In genomic region chr7:135207739-135208416, GRCh38 we compare ENCODE assay signal across 19 cellular contexts. TPM values are rescaled to one million over a fixed set of nuclear protein-coding genes. Genes with fewer than 3 reads are reported as not detected.
DNase-seq lines count a peak whose midpoint lies in the region; ATAC-seq and TF ChIP-seq lines count a peak whose summit lies in the region.
"Had no signal": no experiment of that assay in that cellular context is flagged by ENCODE, and none has a peak within 500 bp of the region (broad histone marks: within the 10 kb centered on the region; RNA-seq: fewer than 3 reads in every experiment).

No MANE protein-coding gene starts in this region.

- peak overlapping the region; percentile 2 for H3K4me3 Mint-ChIP-seq in activated naive CD8-positive, alpha-beta T cell
- H3K4me3 Mint-ChIP-seq in activated naive CD8-positive, alpha-beta T cell treated with anti-CD3 and anti-CD28 coated beads, Interleukin-2, amount 50 U/mL, for 24 hours = no peak overlapping the region
- H3K4me3 Mint-ChIP-seq in IgD-negative memory B cell (peak overlapping the region; percentile 1 to 89 (median 62)), type B pancreatic cell (peak overlapping the region; percentile 65), Calu3 (ENCODE audit: low read depth, unreplicated experiment) (no peak overlapping the region)
- H3K4me3 Mint-ChIP-seq: WTC11 had no signal

- CTCF ChIA-PET in Calu3 (lab: Charles Lee) = no interaction called here

- H3K4me1 Mint-ChIP-seq in activated naive CD8-positive, alpha-beta T cell (ENCODE audit: low read depth) = peaks cover 56% of the 10 kb centered on the region
- peaks cover 59% of the 10 kb centered on the region for H3K4me1 Mint-ChIP-seq in activated naive CD8-positive, alpha-beta T cell treated with anti-CD3 and anti-CD28 coated beads, Interleukin-2, amount 50 U/mL, for 24 hours
- peaks cover 24 to 37% (median 24%) of the 10 kb centered on the region in 3 donors for H3K4me1 Mint-ChIP-seq in IgD-negative memory B cell
- H3K4me1 Mint-ChIP-seq in type B pancreatic cell (ENCODE audit: unreplicated experiment) = peaks cover 25% of the 10 kb centered on the region
- peaks cover 15% of the 10 kb centered on the region for H3K4me1 Mint-ChIP-seq in Calu3 (ENCODE audit: low read depth, unreplicated experiment)

- no peak overlapping the region for H2AFZ ChIP-seq in hepatocyte

- no TSS peak for BruUV-seq in Calu3 (replicated peaks; lab: Mats Ljungman, UMichigan)

- no peaks in the 10 kb centered on the region for H3K9me3 ChIP-seq in hepatocyte (ENCODE audit: low read depth)
- H3K9me3 ChIP-seq: SJCRH30 had no signal

- peaks cover 8% of the 10 kb centered on the region for H3K79me2 ChIP-seq in hepatocyte

- H3K27me3 Mint-ChIP-seq in activated naive CD8-positive, alpha-beta T cell = no peaks in the 10 kb centered on the region
- no peaks in the 10 kb centered on the region for H3K27me3 Mint-ChIP-seq in activated naive CD8-positive, alpha-beta T cell treated with anti-CD3 and anti-CD28 coated beads, Interleukin-2, amount 50 U/mL, for 24 hours
- H3K27me3 Mint-ChIP-seq in IgD-negative memory B cell = no peaks in the 10 kb centered on the region
- H3K27me3 Mint-ChIP-seq in type B pancreatic cell = no peaks in the 10 kb centered on the region
- H3K27me3 Mint-ChIP-seq in Calu3 (ENCODE audit: unreplicated experiment) = no peaks in the 10 kb centered on the region

- no peak for DNase-seq in activated naive CD8-positive, alpha-beta T cell treated with anti-CD3 and anti-CD28 coated beads, Interleukin-2, amount 50 U/mL, for 24 hours
- DNase-seq in hepatocyte (ENCODE audit: low spot score) = no peak
- DNase-seq in type B pancreatic cell (ENCODE audit: extremely low spot score, unreplicated experiment) = no peak
- no peak for DNase-seq in DMS53 treated with DMSO at 0.1 percent for 48 hours (lab: John Stamatoyannopoulos, UW; ENCODE audit: unreplicated experiment)
- DNase-seq in Calu3 = no peak
- no peak for DNase-seq in T-helper 1 cell
- DNase-seq: cerebellar nuclear complex; DND-41; left cardiac atrium; MM.1S; NCI-H526 treated with DMSO at 0.1 percent for 48 hours; occipital lobe; SJCRH30; stimulated activated CD4-positive, alpha-beta T cell treated with anti-CD3 and anti-CD28 coated beads, Interleukin-2, amount 100 ng/mL, for 24 hours; stimulated activated naive CD4-positive, alpha-beta T cell treated with Interleukin-2 at 50 U/mL for 16 hours had no signal

- H3K9me3 Mint-ChIP-seq in activated naive CD8-positive, alpha-beta T cell (ENCODE audit: low read depth) = no peaks in the 10 kb centered on the region
- no peaks in the 10 kb centered on the region for H3K9me3 Mint-ChIP-seq in activated naive CD8-positive, alpha-beta T cell treated with anti-CD3 and anti-CD28 coated beads, Interleukin-2, amount 50 U/mL, for 24 hours
- H3K9me3 Mint-ChIP-seq in IgD-negative memory B cell = no peaks in the 10 kb centered on the region
- H3K9me3 Mint-ChIP-seq in type B pancreatic cell = no peaks in the 10 kb centered on the region
- H3K9me3 Mint-ChIP-seq in Calu3 (ENCODE audit: low read depth, unreplicated experiment) = no peaks in the 10 kb centered on the region
- H3K9me3 Mint-ChIP-seq: WTC11 had no signal

- H3K4me1 ChIP-seq in hepatocyte (ENCODE audit: insufficient read depth) = peaks cover 11% of the 10 kb centered on the region
- H3K4me1 ChIP-seq: SJCRH30 had no signal

- no peaks in the 10 kb centered on the region for H3K9me2 ChIP-seq in hepatocyte (replicated peaks; ENCODE audit: insufficient read depth)

- H3K27ac ChIP-seq in hepatocyte = peak overlapping the region; percentile 17
- H3K27ac ChIP-seq: SJCRH30 had no signal

- H3K36me3 Mint-ChIP-seq in activated naive CD8-positive, alpha-beta T cell = peaks cover 14% of the 10 kb centered on the region
- H3K36me3 Mint-ChIP-seq in activated naive CD8-positive, alpha-beta T cell treated with anti-CD3 and anti-CD28 coated beads, Interleukin-2, amount 50 U/mL, for 24 hours (ENCODE audit: low read depth) = peaks cover 22% of the 10 kb centered on the region
- H3K36me3 Mint-ChIP-seq in IgD-negative memory B cell = peaks cover 4% of the 10 kb centered on the region
- H3K36me3 Mint-ChIP-seq in type B pancreatic cell = peaks cover 7% of the 10 kb centered on the region
- H3K36me3 Mint-ChIP-seq in Calu3 (ENCODE audit: insufficient read depth, unreplicated experiment) = peaks cover 16% of the 10 kb centered on the region

- no peak overlapping the region for H3K27ac Mint-ChIP-seq in activated naive CD8-positive, alpha-beta T cell
- H3K27ac Mint-ChIP-seq in activated naive CD8-positive, alpha-beta T cell treated with anti-CD3 and anti-CD28 coated beads, Interleukin-2, amount 50 U/mL, for 24 hours = no peak overlapping the region
- H3K27ac Mint-ChIP-seq in IgD-negative memory B cell (peak overlapping the region in 1 of 3 donors; percentile 88), type B pancreatic cell (peak overlapping the region; percentile 54), Calu3 (ENCODE audit: unreplicated experiment) (no peak overlapping the region)
- H3K27ac Mint-ChIP-seq: WTC11 had no signal

- no peaks in the 10 kb centered on the region for H3K36me3 ChIP-seq in hepatocyte (replicated peaks; ENCODE audit: insufficient read depth, low read depth)

- no peak overlapping the region for H3K4me3 ChIP-seq in hepatocyte
- H3K4me3 ChIP-seq: SJCRH30 had no signal

- no peak for ATAC-seq in activated naive CD8-positive, alpha-beta T cell treated with anti-CD3 and anti-CD28 coated beads, Interleukin-2, amount 50 U/mL, for 24 hours
- ATAC-seq: left cardiac atrium, WTC11 had no signal

- H4K20me1 ChIP-seq in hepatocyte (ENCODE audit: insufficient read depth, poor library complexity, severe bottlenecking) = no peaks in the 10 kb centered on the region

- 74% methylated on average over 4 of the region's 4 CpGs for WGBS in hepatocyte (ENCODE audit: low lambda C conversion rate, missing lambda C conversion rate)

- no peak for TF ChIP-seq CTCF in hepatocyte (IDR thresholded peaks at IDR 0.05; ENCODE audit: poor library complexity)
- TF ChIP-seq CTCF in type B pancreatic cell (conservative IDR thresholded peaks at IDR 0.05) = no peak
- no peak for TF ChIP-seq CTCF in Calu3 (IDR thresholded peaks at IDR 0.05; ENCODE audit: unreplicated experiment)

- H3K4me2 ChIP-seq in hepatocyte = peak overlapping the region; percentile 27

- no peaks in the 10 kb centered on the region for H3K27me3 ChIP-seq in hepatocyte
- H3K27me3 ChIP-seq: SJCRH30 had no signal

- intact Hi-C loops in Calu3 (cut with micrococcal nuclease; ENCODE audit: unreplicated experiment) = no loop called here

RNA-seq across cellular contexts. Expression of gene WDR91, which starts 3.4 kb away (rescaled TPM):
- 5.9 TPM for polyA plus RNA-seq in IgD-negative memory B cell
- 7.3 and 8.0 TPM in 2 replicates for total RNA-seq in hepatocyte
- 8.2 and 8.5 TPM in 2 replicates for polyA plus RNA-seq in hepatocyte
- total RNA-seq in type B pancreatic cell (ENCODE audit: low replicate concordance) = 10.0 and 25.8 TPM in 2 replicates
- total RNA-seq in Calu3 (2022) = 21.2 and 24.3 TPM in 2 replicates

RNA-seq across cellular contexts. Expression of gene STRA8, which starts 25.8 kb away (rescaled TPM):
- polyA plus RNA-seq in IgD-negative memory B cell (not detected), hepatocyte (not detected in 2 replicates)
- total RNA-seq in hepatocyte (not detected in 2 replicates), type B pancreatic cell (ENCODE audit: low replicate concordance) (not detected in 2 replicates), Calu3 (2022) (not detected in 2 replicates)
- total RNA-seq: fibroblast of villous mesenchyme, left cardiac atrium, occipital lobe, SJCRH30, WTC11 had no signal

RNA-seq across cellular contexts. Expression of gene CYREN, which starts 37.4 kb away (rescaled TPM):
- polyA plus RNA-seq in IgD-negative memory B cell (39.5 TPM), hepatocyte (45.2 and 53.5 TPM in 2 replicates)
- total RNA-seq in hepatocyte (41.6 and 43.2 TPM in 2 replicates), type B pancreatic cell (ENCODE audit: low replicate concordance) (43.4 and 51.0 TPM in 2 replicates), Calu3 (2022) (84.8 and 89.0 TPM in 2 replicates)

Comparison
In these comparisons a context has a peak if more than half of its experiments do, and no peak if none do; other contexts are left out.
1. H3K4me3 Mint-ChIP-seq: peak in activated naive CD8-positive, alpha-beta T cell (single experiment), IgD-negative memory B cell (4 of 4) and type B pancreatic cell (single experiment); none in activated naive CD8-positive, alpha-beta T cell treated with anti-CD3 and anti-CD28 coated beads, Interleukin-2, amount 50 U/mL, for 24 hours (single experiment) and Calu3 (single experiment).